Comparison of ENCODE assay signal across 1 cellular context in the genomic region with DNA sequence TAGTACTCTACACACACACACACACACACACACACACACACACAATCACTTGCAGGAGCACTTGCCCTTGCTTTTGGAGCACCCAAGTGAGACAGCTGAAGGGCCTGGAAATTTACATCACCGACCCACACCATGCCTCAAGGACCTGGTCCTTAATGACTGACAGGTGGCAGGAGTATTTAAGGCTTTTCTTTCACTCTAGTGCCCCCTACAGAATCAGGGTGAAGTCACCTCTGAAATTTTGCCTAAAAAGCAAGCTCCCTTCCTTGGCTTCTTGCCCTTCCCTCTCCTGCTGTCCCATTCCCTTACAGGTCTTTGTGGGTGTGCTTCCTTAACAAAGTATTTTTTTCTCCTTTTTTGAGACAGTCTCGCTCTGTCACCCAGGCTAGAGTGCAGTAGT.
TF ChIP-seq lines count a peak whose summit lies in the region.

No MANE protein-coding gene starts in this region.

TF ChIP-seq in H1, 55 proteins besides CTCF, POLR2A, EP300 and RAD21:
- TF ChIP-seq SP1 (IDR thresholded peaks at IDR 0.05; ENCODE audit: low read depth, low read length) (no peak), CREB1 (IDR thresholded peaks at IDR 0.05) (no peak), EGR1 (IDR thresholded peaks at IDR 0.05; ENCODE audit: borderline replicate concordance, low read depth, low read length) (no peak), HDAC6 (IDR thresholded peaks at IDR 0.05; ENCODE audit: low read depth, low read length) (no peak), FOSL1 (IDR thresholded peaks at IDR 0.05; ENCODE audit: insufficient read depth, low read depth, low read length) (no peak), BRCA1 (IDR thresholded peaks at IDR 0.05; ENCODE audit: low read depth, low read length) (no peak), CBX5 (IDR thresholded peaks at IDR 0.05; ENCODE audit: low read depth, low read length) (no peak), SAP30 (IDR thresholded peaks at IDR 0.05; ENCODE audit: insufficient read depth, insufficient replicate concordance, low read length) (no peak), CHD1 (IDR thresholded peaks at IDR 0.05; ENCODE audit: low read depth, low read length) (no peak), POU5F1 (IDR thresholded peaks at IDR 0.05; ENCODE audit: low read depth, low read length) (no peak), POLR2AphosphoS5 (IDR thresholded peaks at IDR 0.05; ENCODE audit: low read depth, low read length) (no peak), SP4 (IDR thresholded peaks at IDR 0.05; ENCODE audit: low read length) (no peak), KDM4A (IDR thresholded peaks at IDR 0.05; ENCODE audit: low read depth, low read length, severe bottlenecking) (no peak), SP2 (IDR thresholded peaks at IDR 0.05; ENCODE audit: low read length) (no peak), CBX8 (IDR thresholded peaks at IDR 0.05; ENCODE audit: borderline replicate concordance, low read depth, low read length) (no peak), JUN (IDR thresholded peaks at IDR 0.05; ENCODE audit: low read depth, low read length) (no peak), SIX5 (IDR thresholded peaks at IDR 0.05; ENCODE audit: low read depth, low read length) (no peak), GABPA (IDR thresholded peaks at IDR 0.05; ENCODE audit: borderline replicate concordance, insufficient read depth, low read length) (no peak)
- TF ChIP-seq, protein P1, sequence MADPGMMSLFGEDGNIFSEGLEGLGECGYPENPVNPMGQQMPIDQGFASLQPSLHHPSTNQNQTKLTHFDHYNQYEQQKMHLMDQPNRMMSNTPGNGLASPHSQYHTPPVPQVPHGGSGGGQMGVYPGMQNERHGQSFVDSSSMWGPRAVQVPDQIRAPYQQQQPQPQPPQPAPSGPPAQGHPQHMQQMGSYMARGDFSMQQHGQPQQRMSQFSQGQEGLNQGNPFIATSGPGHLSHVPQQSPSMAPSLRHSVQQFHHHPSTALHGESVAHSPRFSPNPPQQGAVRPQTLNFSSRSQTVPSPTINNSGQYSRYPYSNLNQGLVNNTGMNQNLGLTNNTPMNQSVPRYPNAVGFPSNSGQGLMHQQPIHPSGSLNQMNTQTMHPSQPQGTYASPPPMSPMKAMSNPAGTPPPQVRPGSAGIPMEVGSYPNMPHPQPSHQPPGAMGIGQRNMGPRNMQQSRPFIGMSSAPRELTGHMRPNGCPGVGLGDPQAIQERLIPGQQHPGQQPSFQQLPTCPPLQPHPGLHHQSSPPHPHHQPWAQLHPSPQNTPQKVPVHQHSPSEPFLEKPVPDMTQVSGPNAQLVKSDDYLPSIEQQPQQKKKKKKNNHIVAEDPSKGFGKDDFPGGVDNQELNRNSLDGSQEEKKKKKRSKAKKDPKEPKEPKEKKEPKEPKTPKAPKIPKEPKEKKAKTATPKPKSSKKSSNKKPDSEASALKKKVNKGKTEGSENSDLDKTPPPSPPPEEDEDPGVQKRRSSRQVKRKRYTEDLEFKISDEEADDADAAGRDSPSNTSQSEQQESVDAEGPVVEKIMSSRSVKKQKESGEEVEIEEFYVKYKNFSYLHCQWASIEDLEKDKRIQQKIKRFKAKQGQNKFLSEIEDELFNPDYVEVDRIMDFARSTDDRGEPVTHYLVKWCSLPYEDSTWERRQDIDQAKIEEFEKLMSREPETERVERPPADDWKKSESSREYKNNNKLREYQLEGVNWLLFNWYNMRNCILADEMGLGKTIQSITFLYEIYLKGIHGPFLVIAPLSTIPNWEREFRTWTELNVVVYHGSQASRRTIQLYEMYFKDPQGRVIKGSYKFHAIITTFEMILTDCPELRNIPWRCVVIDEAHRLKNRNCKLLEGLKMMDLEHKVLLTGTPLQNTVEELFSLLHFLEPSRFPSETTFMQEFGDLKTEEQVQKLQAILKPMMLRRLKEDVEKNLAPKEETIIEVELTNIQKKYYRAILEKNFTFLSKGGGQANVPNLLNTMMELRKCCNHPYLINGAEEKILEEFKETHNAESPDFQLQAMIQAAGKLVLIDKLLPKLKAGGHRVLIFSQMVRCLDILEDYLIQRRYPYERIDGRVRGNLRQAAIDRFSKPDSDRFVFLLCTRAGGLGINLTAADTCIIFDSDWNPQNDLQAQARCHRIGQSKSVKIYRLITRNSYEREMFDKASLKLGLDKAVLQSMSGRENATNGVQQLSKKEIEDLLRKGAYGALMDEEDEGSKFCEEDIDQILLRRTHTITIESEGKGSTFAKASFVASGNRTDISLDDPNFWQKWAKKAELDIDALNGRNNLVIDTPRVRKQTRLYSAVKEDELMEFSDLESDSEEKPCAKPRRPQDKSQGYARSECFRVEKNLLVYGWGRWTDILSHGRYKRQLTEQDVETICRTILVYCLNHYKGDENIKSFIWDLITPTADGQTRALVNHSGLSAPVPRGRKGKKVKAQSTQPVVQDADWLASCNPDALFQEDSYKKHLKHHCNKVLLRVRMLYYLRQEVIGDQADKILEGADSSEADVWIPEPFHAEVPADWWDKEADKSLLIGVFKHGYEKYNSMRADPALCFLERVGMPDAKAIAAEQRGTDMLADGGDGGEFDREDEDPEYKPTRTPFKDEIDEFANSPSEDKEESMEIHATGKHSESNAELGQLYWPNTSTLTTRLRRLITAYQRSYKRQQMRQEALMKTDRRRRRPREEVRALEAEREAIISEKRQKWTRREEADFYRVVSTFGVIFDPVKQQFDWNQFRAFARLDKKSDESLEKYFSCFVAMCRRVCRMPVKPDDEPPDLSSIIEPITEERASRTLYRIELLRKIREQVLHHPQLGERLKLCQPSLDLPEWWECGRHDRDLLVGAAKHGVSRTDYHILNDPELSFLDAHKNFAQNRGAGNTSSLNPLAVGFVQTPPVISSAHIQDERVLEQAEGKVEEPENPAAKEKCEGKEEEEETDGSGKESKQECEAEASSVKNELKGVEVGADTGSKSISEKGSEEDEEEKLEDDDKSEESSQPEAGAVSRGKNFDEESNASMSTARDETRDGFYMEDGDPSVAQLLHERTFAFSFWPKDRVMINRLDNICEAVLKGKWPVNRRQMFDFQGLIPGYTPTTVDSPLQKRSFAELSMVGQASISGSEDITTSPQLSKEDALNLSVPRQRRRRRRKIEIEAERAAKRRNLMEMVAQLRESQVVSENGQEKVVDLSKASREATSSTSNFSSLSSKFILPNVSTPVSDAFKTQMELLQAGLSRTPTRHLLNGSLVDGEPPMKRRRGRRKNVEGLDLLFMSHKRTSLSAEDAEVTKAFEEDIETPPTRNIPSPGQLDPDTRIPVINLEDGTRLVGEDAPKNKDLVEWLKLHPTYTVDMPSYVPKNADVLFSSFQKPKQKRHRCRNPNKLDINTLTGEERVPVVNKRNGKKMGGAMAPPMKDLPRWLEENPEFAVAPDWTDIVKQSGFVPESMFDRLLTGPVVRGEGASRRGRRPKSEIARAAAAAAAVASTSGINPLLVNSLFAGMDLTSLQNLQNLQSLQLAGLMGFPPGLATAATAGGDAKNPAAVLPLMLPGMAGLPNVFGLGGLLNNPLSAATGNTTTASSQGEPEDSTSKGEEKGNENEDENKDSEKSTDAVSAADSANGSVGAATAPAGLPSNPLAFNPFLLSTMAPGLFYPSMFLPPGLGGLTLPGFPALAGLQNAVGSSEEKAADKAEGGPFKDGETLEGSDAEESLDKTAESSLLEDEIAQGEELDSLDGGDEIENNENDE (IDR thresholded peaks at IDR 0.05; ENCODE audit: insufficient replicate concordance, low read length), result no peak
- TF ChIP-seq, protein P2, sequence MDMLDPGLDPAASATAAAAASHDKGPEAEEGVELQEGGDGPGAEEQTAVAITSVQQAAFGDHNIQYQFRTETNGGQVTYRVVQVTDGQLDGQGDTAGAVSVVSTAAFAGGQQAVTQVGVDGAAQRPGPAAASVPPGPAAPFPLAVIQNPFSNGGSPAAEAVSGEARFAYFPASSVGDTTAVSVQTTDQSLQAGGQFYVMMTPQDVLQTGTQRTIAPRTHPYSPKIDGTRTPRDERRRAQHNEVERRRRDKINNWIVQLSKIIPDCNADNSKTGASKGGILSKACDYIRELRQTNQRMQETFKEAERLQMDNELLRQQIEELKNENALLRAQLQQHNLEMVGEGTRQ (IDR thresholded peaks at IDR 0.05; ENCODE audit: low read length), result no peak
